8 cellular contexts compared by ENCODE assay signal in the genomic region with DNA sequence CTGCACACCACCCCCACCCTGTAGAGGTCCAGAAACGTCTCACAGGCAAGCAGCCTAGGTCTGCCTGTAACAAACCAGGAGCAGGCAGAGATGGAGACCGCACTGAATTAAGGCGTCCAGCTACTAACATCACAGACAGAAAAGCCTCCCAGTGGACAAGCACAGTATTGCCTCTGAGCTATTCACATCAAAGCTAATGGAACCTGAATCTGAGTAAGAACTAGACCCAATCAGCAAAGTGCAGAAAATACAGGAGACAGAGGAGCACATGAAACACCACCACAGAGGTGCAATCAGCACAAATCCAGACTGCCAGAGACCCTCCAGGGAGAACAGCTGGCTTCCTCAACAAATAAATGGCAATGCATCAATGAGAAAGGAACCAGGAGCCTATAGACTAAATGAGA. TPM values are rescaled to one million over a fixed set of nuclear protein-coding genes. Genes with fewer than 3 reads are reported as not detected.
DNase-seq lines count a peak whose midpoint lies in the region; ATAC-seq and TF ChIP-seq lines count a peak whose summit lies in the region.

No MANE protein-coding gene starts in this region.

- TF ChIP-seq CTCF in Panc1 (IDR thresholded peaks at IDR 0.05) (peak; percentile 81), prostate gland (IDR thresholded peaks at IDR 0.05) (peak; percentile 40 to 80 (median 66))

- intact Hi-C loops in Panc1 (cut with micrococcal nuclease; ENCODE audit: unreplicated experiment) (no loop called here), head of caudate nucleus (cut with DNase I) (no loop called here), prostate gland (cut with DNase I) (loop anchor here (10.0 kb wide), 1 partner anchor 109 kb away; no protein-coding TSS in a partner anchor)

- BruUV-seq in Panc1 (replicated peaks; lab: Mats Ljungman, UMichigan), result no TSS peak

- no peak overlapping the region for H3K4me3 ChIP-seq in Panc1 (ENCODE audit: low read depth in 2 of 2, low read length in 2 of 2)
- no peak overlapping the region for H3K4me3 ChIP-seq in prostate gland

- CTCF ChIA-PET in Panc1 (lab: Charles Lee), result interaction anchor here (0.5 to 1.0 kb wide), 6 partner anchors 14 to 117 kb away, joined by 3 to 6 read pairs (median 4); no protein-coding TSS in a partner anchor

- H3K27me3 ChIP-seq in Panc1 (ENCODE audit: control insufficient read depth, insufficient read depth, low read length) (no peaks in the 10 kb centered on the region), prostate gland (replicated peaks; ENCODE audit: insufficient read depth) (no peaks in the 10 kb centered on the region)

- ATAC-seq in Panc1, result peak; percentile 99
- no peak for ATAC-seq in HG03520 (IDR thresholded peaks at IDR 0.05; ENCODE audit: unreplicated experiment)

- WGBS in prostate gland, result 7% methylated on average over 3 of the region's 3 CpGs

- H3K27ac ChIP-seq in Panc1 (ENCODE audit: low read length) (no peak overlapping the region), prostate gland (no peak overlapping the region)

- no peak for TF ChIP-seq POLR2A in prostate gland (IDR thresholded peaks at IDR 0.05)

- DNase-seq in GM03348 (ENCODE audit: low spot score) (peak; percentile 82), HUDEP-2 (lab: John Stamatoyannopoulos, UW; ENCODE audit: unreplicated experiment in 76 of 76) (peak in 53 of 76 experiments; percentile 6 to 70 (median 34)), Panc1 (ENCODE audit: low read depth, low spot score) (peak; percentile 67), head of caudate nucleus (peak in 28 of 42 donors; percentile 16 to 81 (median 44)), prostate gland (ENCODE audit: low spot score) (peak; percentile 39), NCI-H128 (lab: John Stamatoyannopoulos, UW; ENCODE audit: unreplicated experiment) (no peak)
- peak; percentile 58 for DNase-seq in activated naive CD4-positive, alpha-beta T cell treated with anti-CD3 and anti-CD28 coated beads, Interleukin-2, amount 50 U/mL, for 16 hours

- H3K36me3 ChIP-seq in Panc1 (ENCODE audit: control insufficient read depth, insufficient read depth, low read length) (no peaks in the 10 kb centered on the region), prostate gland (no peaks in the 10 kb centered on the region)

- in situ Hi-C loops in Panc1 (cut with HindIII; ENCODE audit: low pct_unique_long_range_greater_than_20kb, low sequenced_read_pairs), result no loop called here

- H3K4me1 ChIP-seq in Panc1 (ENCODE audit: control insufficient read depth, insufficient read depth, low read length) (no peaks in the 10 kb centered on the region), prostate gland (replicated peaks) (no peaks in the 10 kb centered on the region)

- POLR2A ChIA-PET in Panc1 (lab: Charles Lee), result interaction anchor here (0.6 kb wide), 1 partner anchor 164 kb away, joined by 6 read pairs; no protein-coding TSS in a partner anchor

- no peaks in the 10 kb centered on the region for H3K9me3 ChIP-seq in Panc1 (ENCODE audit: control insufficient read depth, insufficient read depth, low read depth, low read length)
- H3K9me3 ChIP-seq in prostate gland, result no peaks in the 10 kb centered on the region

RNA-seq across cellular contexts. Expression of gene PEMT, which starts 22.2 kb away (rescaled TPM):
- total RNA-seq in Panc1 (2021; ENCODE audit: unreplicated experiment), result 27.0 TPM
- 45.1 TPM for polyA plus RNA-seq in Panc1 (2012; ENCODE audit: insufficient read length)
- total RNA-seq in prostate gland, result 100 to 1,000 TPM in 1 of 2 donors, 10 to 100 TPM in 1; 67.0 to 145 TPM
